Comparison of ENCODE assay signal across 13 cellular contexts in genomic region chr19:37986048-37986750, GRCh38.
A peak's percentile ranks its signal among the peaks of the same experiment; 100 is the strongest.
DNase-seq lines count a peak whose midpoint lies in the region; ATAC-seq and TF ChIP-seq lines count a peak whose summit lies in the region.
"Had no signal": no experiment of that assay in that cellular context is flagged by ENCODE, and none has a peak within 500 bp of the region (broad histone marks: within the 10 kb centered on the region; RNA-seq: fewer than 3 reads in every experiment).

No MANE protein-coding gene starts in this region.

- H3K36me3 ChIP-seq in ascending aorta, result no peaks in the 10 kb centered on the region
- H3K36me3 ChIP-seq: esophagus muscularis mucosa, vagina had no signal

- peak overlapping the region; percentile 96 for H3K27ac Mint-ChIP-seq in activated B cell treated with CpG ODN at 0.5 μM for 24 hours
- H3K27ac Mint-ChIP-seq in neural crest cell (ENCODE audit: unreplicated experiment), result peak overlapping the region; percentile 12
- H3K27ac Mint-ChIP-seq: activated CD4-positive, alpha-beta memory T cell treated with anti-CD3 and anti-CD28 coated beads for 36 hours had no signal

- H3K9me3 Mint-ChIP-seq in activated B cell treated with CpG ODN at 0.5 μM for 24 hours, result no peaks in the 10 kb centered on the region
- H3K9me3 Mint-ChIP-seq in neural crest cell, result no peaks in the 10 kb centered on the region
- H3K9me3 Mint-ChIP-seq: activated CD4-positive, alpha-beta memory T cell treated with anti-CD3 and anti-CD28 coated beads for 36 hours had no signal

- peaks cover 22% of the 10 kb centered on the region for H3K36me3 Mint-ChIP-seq in activated B cell treated with CpG ODN at 0.5 μM for 24 hours (ENCODE audit: low read depth)
- H3K36me3 Mint-ChIP-seq in neural crest cell (ENCODE audit: low read depth), result no peaks in the 10 kb centered on the region
- H3K36me3 Mint-ChIP-seq: activated CD4-positive, alpha-beta memory T cell treated with anti-CD3 and anti-CD28 coated beads for 36 hours had no signal

- POLR2A ChIA-PET in activated B cell treated with CpG ODN at 0.5 μM for 24 hours (lab: Charles Lee), result interaction anchor here (0.6 to 2.4 kb wide), 17 partner anchors 10 to 109 kb away, joined by 3 to 43 read pairs (median 7); partner anchors contain the start of genes SIPA1L3 and WDR87

- no peak for TF ChIP-seq CTCF in activated B cell treated with CpG ODN at 0.5 μM for 24 hours (IDR thresholded peaks at IDR 0.05)
- no peak for TF ChIP-seq CTCF in neural crest cell (conservative IDR thresholded peaks at IDR 0.05)
- TF ChIP-seq CTCF in ascending aorta (IDR thresholded peaks at IDR 0.05), result no peak

- intact Hi-C loops in activated B cell treated with CpG ODN at 0.5 μM for 24 hours (cut with micrococcal nuclease), result loop anchor here (1.0 kb wide), 1 partner anchor 8 kb away; no protein-coding TSS in a partner anchor
- intact Hi-C loops in ascending aorta (cut with DNase I), result no loop called here

- peak overlapping the region; percentile 69 for H3K4me3 Mint-ChIP-seq in activated B cell treated with CpG ODN at 0.5 μM for 24 hours
- H3K4me3 Mint-ChIP-seq in neural crest cell, result no peak overlapping the region
- H3K4me3 Mint-ChIP-seq: activated CD4-positive, alpha-beta memory T cell treated with anti-CD3 and anti-CD28 coated beads for 36 hours had no signal

- CTCF ChIA-PET in activated B cell treated with CpG ODN at 0.5 μM for 24 hours (lab: Charles Lee), result interaction anchor here (0.8 to 2.1 kb wide), 10 partner anchors 8 to 350 kb away, joined by 3 to 8 read pairs (median 5); partner anchors contain the start of gene CATSPERG

- DNase-seq in NOMO-1 treated with DMSO at 0.1 percent for 48 hours (lab: John Stamatoyannopoulos, UW; ENCODE audit: unreplicated experiment), result peak; percentile 2
- no peak for DNase-seq in NOMO-1 treated with dmso at 0.1 percent for 144 hours (lab: John Stamatoyannopoulos, UW; ENCODE audit: unreplicated experiment)
- peak; percentile 18 for DNase-seq in Jurkat, Clone E6-1 (ENCODE audit: low read depth, low spot score)
- DNase-seq in activated B cell treated with CpG ODN at 0.5 μM for 24 hours, result no peak
- DNase-seq in neural crest cell (ENCODE audit: low read depth, low spot score), result no peak
- DNase-seq in ascending aorta (ENCODE audit: low spot score in 2 of 2), result no peak
- DNase-seq in NK-92 (lab: John Stamatoyannopoulos, UW; ENCODE audit: unreplicated experiment), result no peak
- DNase-seq in hippocampal formation (lab: John Stamatoyannopoulos, UW), result no peak
- DNase-seq: activated CD4-positive, alpha-beta memory T cell treated with anti-CD3 and anti-CD28 coated beads for 36 hours; kidney glomerular epithelial cell; Right ventricle myocardium superior had no signal

- H3K27me3 ChIP-seq in ascending aorta, result no peaks in the 10 kb centered on the region
- H3K27me3 ChIP-seq: esophagus muscularis mucosa, vagina had no signal

- no peak overlapping the region for H3K27ac ChIP-seq in ascending aorta
- H3K27ac ChIP-seq: esophagus muscularis mucosa, vagina had no signal

- H3K4me1 Mint-ChIP-seq in activated B cell treated with CpG ODN at 0.5 μM for 24 hours (peaks cover 89% of the 10 kb centered on the region), neural crest cell (peaks cover 34% of the 10 kb centered on the region)

- no peaks in the 10 kb centered on the region for H3K9me3 ChIP-seq in ascending aorta
- H3K9me3 ChIP-seq: esophagus muscularis mucosa, vagina had no signal

- ATAC-seq in activated B cell treated with CpG ODN at 0.5 μM for 24 hours (ENCODE audit: low read depth), result peak; percentile 81

- H3K27me3 Mint-ChIP-seq in activated B cell treated with CpG ODN at 0.5 μM for 24 hours, result no peaks in the 10 kb centered on the region
- H3K27me3 Mint-ChIP-seq in neural crest cell (ENCODE audit: low read depth), result no peaks in the 10 kb centered on the region
- H3K27me3 Mint-ChIP-seq: activated CD4-positive, alpha-beta memory T cell treated with anti-CD3 and anti-CD28 coated beads for 36 hours had no signal

- H3K4me3 ChIP-seq in Jurkat, Clone E6-1 (ENCODE audit: low read length), result no peak overlapping the region
- H3K4me3 ChIP-seq in ascending aorta, result no peak overlapping the region
- H3K4me3 ChIP-seq: esophagus muscularis mucosa, vagina had no signal

- H3K4me1 ChIP-seq in ascending aorta, result no peaks in the 10 kb centered on the region
- H3K4me1 ChIP-seq: esophagus muscularis mucosa had no signal

Comparison
In these comparisons a context has a peak if more than half of its experiments do, and no peak if none do; other contexts are left out.
1. DNase-seq: peak in NOMO-1 treated with DMSO at 0.1 percent for 48 hours (single experiment) and Jurkat, Clone E6-1 (single experiment); none in NOMO-1 treated with dmso at 0.1 percent for 144 hours (single experiment), activated B cell treated with CpG ODN at 0.5 μM for 24 hours (single experiment), neural crest cell (single experiment), ascending aorta (0 of 2), NK-92 (single experiment) and hippocampal formation (0 of 2).